Comparison of ENCODE assay signal across 7 cellular contexts in genomic region chr2:232951181-232951580, GRCh38.
"Had no signal": no experiment of that assay in that cellular context is flagged by ENCODE, and none has a peak within 500 bp of the region (broad histone marks: within the 10 kb centered on the region; RNA-seq: fewer than 3 reads in every experiment).

No MANE protein-coding gene starts in this region.

- H3K27ac ChIP-seq: HL-60 had no signal

- H3K36me3 Mint-ChIP-seq: IgD-negative memory B cell had no signal

- H3K27ac Mint-ChIP-seq: GM23338, HFFc6, IgD-negative memory B cell had no signal

- DNase-seq: H9, HCEC 1CT, HFFc6, KBM-7 had no signal

- ATAC-seq: GM23338 had no signal

- H3K27me3 Mint-ChIP-seq: IgD-negative memory B cell had no signal

- H3K9me3 Mint-ChIP-seq: GM23338, H9, HFFc6, IgD-negative memory B cell had no signal

- H3K4me2 ChIP-seq: GM23338 had no signal

- H3K4me3 Mint-ChIP-seq: GM23338, H9, HFFc6, IgD-negative memory B cell had no signal

- H3K4me3 ChIP-seq: GM23338 had no signal
